13 cellular contexts compared by ENCODE assay signal in the genomic region with DNA sequence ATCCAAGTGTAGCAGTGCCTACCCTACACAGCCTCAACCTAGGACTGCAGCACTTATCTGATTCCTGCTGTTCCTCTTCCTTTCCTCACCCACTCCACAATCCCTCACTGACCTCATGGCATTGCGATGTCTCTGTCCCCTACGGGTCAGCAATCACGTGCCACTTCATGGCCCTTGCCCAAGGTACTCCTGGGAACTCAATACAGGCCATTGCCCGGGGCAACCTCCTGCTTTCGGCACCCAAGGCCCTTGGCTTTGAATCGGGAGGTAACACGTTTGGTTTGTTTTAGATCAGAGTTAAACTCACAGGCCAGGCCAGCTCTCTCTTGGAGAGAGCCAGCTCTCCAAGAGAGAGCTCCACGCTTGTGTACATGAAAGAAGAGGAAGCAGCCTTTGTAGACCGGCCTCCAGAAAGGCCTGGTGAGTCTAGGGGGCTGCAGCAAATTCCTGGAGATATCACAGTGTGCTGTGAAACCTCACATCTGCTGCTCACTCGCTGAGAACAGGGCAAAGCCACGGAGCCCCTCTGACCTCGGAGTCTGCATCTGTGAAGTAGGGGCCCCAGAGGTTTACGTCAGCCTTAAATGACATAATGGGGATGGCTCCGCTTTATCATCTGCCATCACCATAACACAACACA. TPM values are rescaled to one million over a fixed set of nuclear protein-coding genes. Genes with fewer than 3 reads are reported as not detected.
DNase-seq lines count a peak whose midpoint lies in the region; ATAC-seq and TF ChIP-seq lines count a peak whose summit lies in the region.
"Had no signal": no experiment of that assay in that cellular context is flagged by ENCODE, and none has a peak within 500 bp of the region (broad histone marks: within the 10 kb centered on the region; RNA-seq: fewer than 3 reads in every experiment).

No MANE protein-coding gene starts in this region.

- WGBS in smooth muscle cell (ENCODE audit: low lambda C conversion rate) = 45% methylated on average over 14 of the region's 14 CpGs

- intact Hi-C loops in tibial artery (cut with DNase I; ENCODE audit: low total_unique reads) = no loop called here

- H3K36me3 ChIP-seq in smooth muscle cell (ENCODE audit: low read depth) = no peaks in the 10 kb centered on the region
- no peaks in the 10 kb centered on the region for H3K36me3 ChIP-seq in tibial artery

- peak overlapping the region; percentile 78 for H3K27ac ChIP-seq in cingulate gyrus (ENCODE audit: low read depth, low read length)
- H3K27ac ChIP-seq in smooth muscle cell (ENCODE audit: low read depth) = peak overlapping the region; percentile 49
- H3K27ac ChIP-seq in tibial artery = no peak overlapping the region

- DNase-seq in ELF-1 (ENCODE audit: low read depth, low spot score) (peak; percentile 54), left lobe of liver (ENCODE audit: low spot score) (peak; percentile 98), smooth muscle cell (lab: John Stamatoyannopoulos, UW; ENCODE audit: unreplicated experiment) (no peak), tibial artery (no peak), dermis blood vessel endothelial cell (no peak)
- DNase-seq: activated T-cell treated with anti-CD3 and anti-CD28 coated beads, Interleukin-2, amount 50 U/mL, for 24 hours; foreskin melanocyte; NCI-H187 treated with DMSO at 0.1 percent for 48 hours; NCI-H510A; stimulated activated CD4-positive, alpha-beta T cell treated with anti-CD3 and anti-CD28 coated beads, Interleukin-15, amount 100 ng/mL, for 24 hours had no signal

- no peaks in the 10 kb centered on the region for H3K27me3 ChIP-seq in smooth muscle cell (ENCODE audit: low read depth)
- no peaks in the 10 kb centered on the region for H3K27me3 ChIP-seq in tibial artery

- no peak for TF ChIP-seq CTCF in smooth muscle cell (IDR thresholded peaks at IDR 0.05; ENCODE audit: borderline replicate concordance, insufficient read depth, poor library complexity, severe bottlenecking)
- TF ChIP-seq CTCF in tibial artery (IDR thresholded peaks at IDR 0.05) = no peak

- no peak overlapping the region for H3K9ac ChIP-seq in smooth muscle cell (ENCODE audit: low read depth)

- H4K20me1 ChIP-seq in smooth muscle cell (ENCODE audit: low read depth) = no peaks in the 10 kb centered on the region

- H3K79me2 ChIP-seq in smooth muscle cell (ENCODE audit: low read depth) = no peaks in the 10 kb centered on the region

- H3K4me3 ChIP-seq in smooth muscle cell = no peak overlapping the region
- no peak overlapping the region for H3K4me3 ChIP-seq in tibial artery

- H2AFZ ChIP-seq in smooth muscle cell (ENCODE audit: low read depth) = peak overlapping the region; percentile 37

- no peaks in the 10 kb centered on the region for H3F3A ChIP-seq in smooth muscle cell (ENCODE audit: low read depth)

- peak overlapping the region; percentile 63 for H3K4me2 ChIP-seq in smooth muscle cell

- no peaks in the 10 kb centered on the region for H3K9me3 ChIP-seq in smooth muscle cell (replicated peaks; ENCODE audit: low read depth)
- H3K9me3 ChIP-seq in tibial artery = no peaks in the 10 kb centered on the region

- ATAC-seq in left lobe of liver = peak; percentile 71
- no peak for ATAC-seq in HG03196 (IDR thresholded peaks at IDR 0.05; ENCODE audit: unreplicated experiment)
- no peak for ATAC-seq in HG02763 (IDR thresholded peaks at IDR 0.05; ENCODE audit: unreplicated experiment)

- H3K4me1 ChIP-seq in smooth muscle cell (ENCODE audit: low read depth) (peaks cover 11% of the 10 kb centered on the region), tibial artery (peaks cover 0 to 23% (median 8%) of the 10 kb centered on the region in 4 donors)

RNA-seq across cellular contexts. Expression of gene CLMN, which starts 12.2 kb away (rescaled TPM):
- total RNA-seq in left lobe of liver (67.7 TPM), smooth muscle cell (2.8 and 3.5 TPM in 2 replicates), dermis blood vessel endothelial cell (0.68 and 1.5 TPM in 2 replicates)
- polyA plus RNA-seq in smooth muscle cell = 1.3 and 3.9 TPM in 2 replicates

Comparison
In these comparisons a context has a peak if more than half of its experiments do, and no peak if none do; other contexts are left out.
1. DNase-seq: peak in ELF-1 (single experiment) and left lobe of liver (single experiment); none in smooth muscle cell (single experiment), tibial artery (0 of 2) and dermis blood vessel endothelial cell (single experiment).
2. H3K27ac ChIP-seq: peak in cingulate gyrus (single experiment) and smooth muscle cell (single experiment); none in tibial artery (0 of 2).
3. RNA of gene CLMN, which starts 12.2 kb away (total RNA-seq): 67.7 TPM in left lobe of liver (single experiment); 2.8 to 3.5 TPM in smooth muscle cell and 0.68 to 1.5 TPM in dermis blood vessel endothelial cell; every median in the first group is over 10 times any median in the second.